1 cellular context compared by ENCODE assay signal in genomic region chr14:24067133-24068082, GRCh38.
TF ChIP-seq lines count a peak whose summit lies in the region.

No MANE protein-coding gene starts in this region.

TF ChIP-seq in HepG2, 621 proteins besides CTCF, POLR2A, EP300 and RAD21 (continued from another document and continues in another):
- TF ChIP-seq MXD3 (CRISPR knock-in tag; IDR thresholded peaks at IDR 0.05) (no peak), SNAPC4 (CRISPR knock-in tag; IDR thresholded peaks at IDR 0.05) (no peak), PPARG (CRISPR knock-in tag; conservative IDR thresholded peaks at IDR 0.05) (no peak), ZNF207 (IDR thresholded peaks at IDR 0.05; ENCODE audit: borderline replicate concordance) (no peak), ZNF569 (CRISPR knock-in tag; IDR thresholded peaks at IDR 0.05; ENCODE audit: borderline replicate concordance) (no peak), DMAP1 (CRISPR knock-in tag; IDR thresholded peaks at IDR 0.05) (no peak), ZNF362 (CRISPR knock-in tag; IDR thresholded peaks at IDR 0.05; ENCODE audit: borderline replicate concordance) (no peak), MLLT10 (CRISPR knock-in tag; IDR thresholded peaks at IDR 0.05) (no peak), SETDB1 (CRISPR knock-in tag; IDR thresholded peaks at IDR 0.05; ENCODE audit: borderline replicate concordance) (no peak), ZNF501 (CRISPR knock-in tag; IDR thresholded peaks at IDR 0.05) (peak; percentile 23; the same call in 1 of the 2 replicates), JDP2 (CRISPR knock-in tag; IDR thresholded peaks at IDR 0.05; ENCODE audit: borderline replicate concordance) (no peak), SIX4 (CRISPR knock-in tag; IDR thresholded peaks at IDR 0.05) (no peak), ZNF44 (CRISPR knock-in tag; IDR thresholded peaks at IDR 0.05) (no peak; the same call in 1 of the 2 replicates), ZKSCAN5 (CRISPR knock-in tag; IDR thresholded peaks at IDR 0.05) (no peak), ZNF160 (CRISPR knock-in tag; IDR thresholded peaks at IDR 0.05) (peak; percentile 26; the same call in 1 of the 2 replicates), ELF4 (CRISPR knock-in tag; IDR thresholded peaks at IDR 0.05; ENCODE audit: borderline replicate concordance) (0 out of 2 replicates have a peak, but pooled peaks have one; percentile 47), FOXO1 (CRISPR knock-in tag; IDR thresholded peaks at IDR 0.05) (peak; percentile 45; the same call in 1 of the 2 replicates), ZNF414 (CRISPR knock-in tag; IDR thresholded peaks at IDR 0.05) (peak; percentile 84; the same call in 1 of the 2 replicates), MYPOP (CRISPR knock-in tag; IDR thresholded peaks at IDR 0.05) (peak; percentile 29; the same call in 1 of the 2 replicates), DNMT3B (CRISPR knock-in tag; conservative IDR thresholded peaks at IDR 0.05) (no peak), ZBTB20 (CRISPR knock-in tag; IDR thresholded peaks at IDR 0.05; ENCODE audit: borderline replicate concordance, low read depth) (no peak), SCMH1 (CRISPR knock-in tag; IDR thresholded peaks at IDR 0.05; ENCODE audit: borderline replicate concordance) (no peak), ZNF260 (CRISPR knock-in tag; IDR thresholded peaks at IDR 0.05; ENCODE audit: borderline replicate concordance, low read depth) (no peak), THAP7 (CRISPR knock-in tag; IDR thresholded peaks at IDR 0.05) (no peak), ZNF558 (CRISPR knock-in tag; IDR thresholded peaks at IDR 0.05; ENCODE audit: borderline replicate concordance) (no peak), ZSCAN25 (CRISPR knock-in tag; IDR thresholded peaks at IDR 0.05) (peak; percentile 61; the same call in 1 of the 2 replicates), MXD1 (CRISPR knock-in tag; IDR thresholded peaks at IDR 0.05) (0 out of 2 replicates have a peak, but pooled peaks have one; percentile 52), PRDM15 (CRISPR knock-in tag; IDR thresholded peaks at IDR 0.05) (no peak), FOXO4 (CRISPR knock-in tag; conservative IDR thresholded peaks at IDR 0.05) (0 out of 2 replicates have a peak, but pooled peaks have one; percentile 73), JUND (CRISPR knock-in tag; IDR thresholded peaks at IDR 0.05) (no peak), DZIP1 (CRISPR knock-in tag; IDR thresholded peaks at IDR 0.05) (no peak), SMAD9 (CRISPR knock-in tag; IDR thresholded peaks at IDR 0.05) (no peak), RAD51 (IDR thresholded peaks at IDR 0.05; ENCODE audit: borderline replicate concordance) (no peak), SIX1 (CRISPR knock-in tag; IDR thresholded peaks at IDR 0.05; ENCODE audit: borderline replicate concordance) (no peak), ZNF263 (CRISPR knock-in tag; IDR thresholded peaks at IDR 0.05) (no peak), ZNF567 (CRISPR knock-in tag; IDR thresholded peaks at IDR 0.05; ENCODE audit: borderline replicate concordance) (0 out of 2 replicates have a peak, but pooled peaks have one; percentile 13), MED13 (CRISPR knock-in tag; IDR thresholded peaks at IDR 0.05) (no peak), ZNF580 (CRISPR knock-in tag; IDR thresholded peaks at IDR 0.05; ENCODE audit: borderline replicate concordance, low read depth) (0 out of 2 replicates have a peak, but pooled peaks have one; percentile 27), E2F5 (CRISPR knock-in tag; conservative IDR thresholded peaks at IDR 0.05) (0 out of 2 replicates have a peak, but pooled peaks have one; percentile 20), NCOA1 (CRISPR knock-in tag; IDR thresholded peaks at IDR 0.05) (no peak), MYC (CRISPR knock-in tag; IDR thresholded peaks at IDR 0.05; ENCODE audit: borderline replicate concordance) (0 out of 2 replicates have a peak, but pooled peaks have one; percentile 9), ZNF747 (CRISPR knock-in tag; IDR thresholded peaks at IDR 0.05; ENCODE audit: borderline replicate concordance) (peak; percentile 27; the same call in 1 of the 2 replicates), ZNF530 (CRISPR knock-in tag; IDR thresholded peaks at IDR 0.05; ENCODE audit: low read depth) (no peak), ZC3H4 (CRISPR knock-in tag; IDR thresholded peaks at IDR 0.05; ENCODE audit: borderline replicate concordance) (no peak), STAG1 (CRISPR knock-in tag; IDR thresholded peaks at IDR 0.05) (no peak)
